14 cellular contexts compared by ENCODE assay signal in the genomic region with DNA sequence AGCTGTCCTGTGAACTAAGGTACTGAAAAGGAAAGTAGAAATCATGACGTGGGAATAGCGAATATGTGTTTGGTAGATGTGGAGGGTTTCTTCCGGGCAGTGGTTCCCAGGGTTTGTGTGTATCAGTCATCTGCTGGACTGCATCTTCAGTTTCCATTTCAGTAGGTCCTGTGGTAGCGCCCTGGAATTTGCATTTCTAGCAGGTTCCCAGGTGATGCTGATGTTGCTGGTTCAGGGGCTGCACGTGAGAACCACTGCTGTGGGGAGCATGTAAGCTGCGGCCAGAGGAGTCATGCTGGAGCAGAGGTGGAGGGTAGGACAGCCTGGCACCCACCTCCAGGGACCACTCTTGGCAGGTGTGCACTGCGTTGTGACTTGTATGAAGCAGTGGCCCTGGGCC. TPM values are rescaled to one million over a fixed set of nuclear protein-coding genes. Genes with fewer than 3 reads are reported as not detected.
A peak's percentile ranks its signal among the peaks of the same experiment; 100 is the strongest.
DNase-seq lines count a peak whose midpoint lies in the region; ATAC-seq, FAIRE-seq and TF ChIP-seq lines count a peak whose summit lies in the region.
"Had no signal": no experiment of that assay in that cellular context is flagged by ENCODE, and none has a peak within 500 bp of the region (broad histone marks: within the 10 kb centered on the region; RNA-seq: fewer than 3 reads in every experiment).

No MANE protein-coding gene starts in this region.

- H3K36me3 ChIP-seq in GM06990 (ENCODE audit: control insufficient read depth, insufficient read depth, low read length): no peaks in the 10 kb centered on the region

- peaks cover 18% of the 10 kb centered on the region for H3K4me1 Mint-ChIP-seq in activated naive CD8-positive, alpha-beta T cell treated with anti-CD3 and anti-CD28 coated beads for 36 hours
- H3K4me1 Mint-ChIP-seq: endodermal cell had no signal

- H3K27me3 ChIP-seq in GM06990 (replicated peaks; ENCODE audit: control insufficient read depth, insufficient read depth, low read length): no peaks in the 10 kb centered on the region

- no peak for FAIRE-seq in H54 (lab: Jason Lieb, UNC)

- H3K4me3 ChIP-seq in GM06990 (replicated peaks; ENCODE audit: low read depth, low read length): peak overlapping the region; percentile 53

- peak; percentile 71 for DNase-seq in GM06990 (ENCODE audit: extremely low read depth, insufficient read length)
- DNase-seq in H54 (ENCODE audit: insufficient read length, low spot score): no peak
- DNase-seq in activated naive CD8-positive, alpha-beta T cell treated with anti-CD3 and anti-CD28 coated beads for 36 hours: no peak
- no peak for DNase-seq in effector CD8-positive, alpha-beta T cell (lab: John Stamatoyannopoulos, UW)
- DNase-seq in cerebellar nuclear complex (lab: John Stamatoyannopoulos, UW): no peak
- DNase-seq: activated CD8-positive, alpha-beta T cell treated with anti-CD3 and anti-CD28 coated beads, Interleukin-2, amount 10 ng/mL, durations not matched to agents 7 days and 5 days; activated naive CD8-positive, alpha-beta T cell treated with anti-CD3 and anti-CD28 coated beads, Interleukin-2, amount 50 U/mL, for 24 hours; EL; endodermal cell; NK-92 treated with Interleukin-12 subunit alpha and Interleukin-12 subunit beta, amount 100 ng/mL, for 24 hours had no signal

- H3K4me3 Mint-ChIP-seq in activated naive CD8-positive, alpha-beta T cell treated with anti-CD3 and anti-CD28 coated beads for 36 hours: no peak overlapping the region
- H3K4me3 Mint-ChIP-seq: activated CD8-positive, alpha-beta T cell treated with anti-CD3 and anti-CD28 coated beads, Interleukin-2, amount 10 ng/mL, durations not matched to agents 7 days and 5 days; activated naive CD8-positive, alpha-beta T cell treated with anti-CD3 and anti-CD28 coated beads, Interleukin-2, amount 50 U/mL, for 24 hours; endodermal cell; T-helper 1 cell treated with Interleukin-12 subunit alpha and Interleukin-12 subunit beta and Interleukin-4 antibody, amounts not matched to agents 30 μg/mL and 1 μg/mL, for 36 hours had no signal

- H3K9me3 Mint-ChIP-seq in activated naive CD8-positive, alpha-beta T cell treated with anti-CD3 and anti-CD28 coated beads for 36 hours: no peaks in the 10 kb centered on the region
- H3K9me3 Mint-ChIP-seq: activated naive CD8-positive, alpha-beta T cell treated with anti-CD3 and anti-CD28 coated beads, Interleukin-2, amount 50 U/mL, for 24 hours; endodermal cell; T-helper 1 cell treated with Interleukin-12 subunit alpha and Interleukin-12 subunit beta and Interleukin-4 antibody, amounts not matched to agents 30 μg/mL and 1 μg/mL, for 36 hours had no signal

- peak; percentile 67 for ATAC-seq in HG02610 (IDR thresholded peaks at IDR 0.05; ENCODE audit: unreplicated experiment)
- ATAC-seq in HG03354 (IDR thresholded peaks at IDR 0.05; ENCODE audit: poor library complexity, severe bottlenecking, unreplicated experiment): peak; percentile 68
- ATAC-seq: activated CD8-positive, alpha-beta T cell treated with anti-CD3 and anti-CD28 coated beads, Interleukin-2, amount 10 ng/mL, durations not matched to agents 7 days and 5 days; activated naive CD8-positive, alpha-beta T cell treated with anti-CD3 and anti-CD28 coated beads, Interleukin-2, amount 50 U/mL, for 24 hours had no signal

- TF ChIP-seq POLR2A in GM19193 (IDR thresholded peaks at IDR 0.05; ENCODE audit: extremely low read depth, insufficient read depth, insufficient read length) (peak; percentile 42), H54 (IDR thresholded peaks at IDR 0.05; ENCODE audit: low read depth, low read length) (no peak)

- no peak for TF ChIP-seq CTCF in GM06990 (IDR thresholded peaks at IDR 0.05; ENCODE audit: insufficient read depth, low read length, poor library complexity, severe bottlenecking)

- no peaks in the 10 kb centered on the region for H3K36me3 Mint-ChIP-seq in activated naive CD8-positive, alpha-beta T cell treated with anti-CD3 and anti-CD28 coated beads for 36 hours

- H3K27ac Mint-ChIP-seq in activated naive CD8-positive, alpha-beta T cell treated with anti-CD3 and anti-CD28 coated beads for 36 hours: no peak overlapping the region
- H3K27ac Mint-ChIP-seq: activated CD8-positive, alpha-beta T cell treated with anti-CD3 and anti-CD28 coated beads, Interleukin-2, amount 10 ng/mL, durations not matched to agents 7 days and 5 days; activated naive CD8-positive, alpha-beta T cell treated with anti-CD3 and anti-CD28 coated beads, Interleukin-2, amount 50 U/mL, for 24 hours; endodermal cell; T-helper 1 cell treated with Interleukin-12 subunit alpha and Interleukin-12 subunit beta and Interleukin-4 antibody, amounts not matched to agents 30 μg/mL and 1 μg/mL, for 36 hours had no signal

- no peaks in the 10 kb centered on the region for H3K27me3 Mint-ChIP-seq in activated naive CD8-positive, alpha-beta T cell treated with anti-CD3 and anti-CD28 coated beads for 36 hours
- H3K27me3 Mint-ChIP-seq: activated naive CD8-positive, alpha-beta T cell treated with anti-CD3 and anti-CD28 coated beads, Interleukin-2, amount 50 U/mL, for 24 hours had no signal

RNA-seq across cellular contexts. Expression of gene ARHGAP10, which starts 47.1 kb away (rescaled TPM):
- 1 to 10 TPM; 5.8 to 6.1 TPM for total RNA-seq in activated naive CD8-positive, alpha-beta T cell treated with anti-CD3 and anti-CD28 coated beads for 36 hours
